Comparison of ENCODE assay signal across 17 cellular contexts in genomic region chr18:14999085-14999975, GRCh38.
DNase-seq lines count a peak whose midpoint lies in the region; ATAC-seq and TF ChIP-seq lines count a peak whose summit lies in the region.
"Had no signal": no experiment of that assay in that cellular context is flagged by ENCODE, and none has a peak within 500 bp of the region (broad histone marks: within the 10 kb centered on the region; RNA-seq: fewer than 3 reads in every experiment).

No MANE protein-coding gene starts in this region.

- WGBS in spleen, 5 donors = 26 to 54% (median 39%) methylated on average over 9 to 105 of the region's 105 CpGs

- no peak overlapping the region for H3K4me3 Mint-ChIP-seq in chondrocyte (ENCODE audit: unreplicated experiment)
- H3K4me3 Mint-ChIP-seq: CD8-positive, alpha-beta memory T cell had no signal

- no peak for TF ChIP-seq POLR2A in spleen (IDR thresholded peaks at IDR 0.05)

- intact Hi-C loops in left colon (cut with DNase I, micrococcal nuclease) = no loop called here
- intact Hi-C loops in spleen (cut with DNase I; ENCODE audit: low total_unique reads) = no loop called here
- intact Hi-C loops in tibial artery (cut with DNase I; ENCODE audit: low total_unique reads) = no loop called here

- no peaks in the 10 kb centered on the region for H3K4me1 Mint-ChIP-seq in chondrocyte (ENCODE audit: low read depth)
- H3K4me1 Mint-ChIP-seq: CD8-positive, alpha-beta memory T cell had no signal

- peaks cover 21% of the 10 kb centered on the region for H3K9me3 Mint-ChIP-seq in chondrocyte (ENCODE audit: low read depth)

- no peak overlapping the region for H3K27ac Mint-ChIP-seq in chondrocyte (ENCODE audit: unreplicated experiment)
- H3K27ac Mint-ChIP-seq: CD8-positive, alpha-beta memory T cell had no signal

- ATAC-seq in left colon (peak; percentile 54), GM19467 (IDR thresholded peaks at IDR 0.05; ENCODE audit: unreplicated experiment) (no peak)
- ATAC-seq: A549 had no signal

- no peaks in the 10 kb centered on the region for H3K27me3 Mint-ChIP-seq in chondrocyte (ENCODE audit: low read depth)
- H3K27me3 Mint-ChIP-seq: CD8-positive, alpha-beta memory T cell had no signal

- H3K36me3 ChIP-seq in spleen (no peaks in the 10 kb centered on the region), brain microvascular endothelial cell (replicated peaks) (no peaks in the 10 kb centered on the region), tibial artery (no peaks in the 10 kb centered on the region)
- H3K36me3 ChIP-seq: BLaER1 treated with 17β-estradiol and CSF1 and Interleukin-3, amounts not matched to agents 10 nM and 100 nM; HAP-1 had no signal

- H3K4me3 ChIP-seq in spleen (no peak overlapping the region), brain microvascular endothelial cell (ENCODE audit: low read depth, low read length) (no peak overlapping the region), tibial artery (no peak overlapping the region)
- H3K4me3 ChIP-seq: A549, HAP-1 had no signal

- H3K4me1 ChIP-seq in spleen (no peaks in the 10 kb centered on the region), tibial artery (no peaks in the 10 kb centered on the region)
- H3K4me1 ChIP-seq: A549; BLaER1 treated with 17β-estradiol and CSF1 and Interleukin-3, amounts not matched to agents 10 nM and 100 nM; HAP-1 had no signal

- in situ Hi-C loops in brain microvascular endothelial cell (cut with HindIII; ENCODE audit: low pct_ligation_motif_present, low sequenced_read_pairs) = no loop called here

- no peaks in the 10 kb centered on the region for H3K36me3 Mint-ChIP-seq in chondrocyte (ENCODE audit: low read depth)
- H3K36me3 Mint-ChIP-seq: CD8-positive, alpha-beta memory T cell had no signal

- H3K27ac ChIP-seq in spleen (no peak overlapping the region), brain microvascular endothelial cell (no peak overlapping the region), tibial artery (no peak overlapping the region)
- H3K27ac ChIP-seq: A549; BLaER1 treated with 17β-estradiol and CSF1 and Interleukin-3, amounts not matched to agents 10 nM and 100 nM; RWPE1 had no signal

- H3K9me3 ChIP-seq in spleen = peaks cover 0 to 72% (median 37%) of the 10 kb centered on the region in 8 donors
- peaks cover 0 to 16% (median 7%) of the 10 kb centered on the region in 3 donors for H3K9me3 ChIP-seq in tibial artery
- H3K9me3 ChIP-seq: A549, HAP-1 had no signal

- no peak for TF ChIP-seq CTCF in chondrocyte (IDR thresholded peaks at IDR 0.05)
- no peak for TF ChIP-seq CTCF in spleen (IDR thresholded peaks at IDR 0.05 in 8 of 11, conservative IDR thresholded peaks at IDR 0.05 in 3 of 11)
- TF ChIP-seq CTCF in brain microvascular endothelial cell (IDR thresholded peaks at IDR 0.05; ENCODE audit: low read depth, low read length, missing control alignments) = no peak
- no peak for TF ChIP-seq CTCF in tibial artery (IDR thresholded peaks at IDR 0.05)

- H3K27me3 ChIP-seq in spleen (replicated peaks in 1 of 7) = no peaks in the 10 kb centered on the region
- H3K27me3 ChIP-seq in brain microvascular endothelial cell (replicated peaks) = no peaks in the 10 kb centered on the region
- H3K27me3 ChIP-seq in tibial artery = peaks cover 0 to 14% of the 10 kb centered on the region in 2 donors
- H3K27me3 ChIP-seq: BLaER1 treated with 17β-estradiol and CSF1 and Interleukin-3, amounts not matched to agents 10 nM and 100 nM had no signal

- DNase-seq in ELF-1 (ENCODE audit: low read depth, low spot score) = peak; percentile 28
- peak; percentile 88 for DNase-seq in chondrocyte (ENCODE audit: low spot score)
- peak in 1 of 2 donors; percentile 43 for DNase-seq in left colon
- DNase-seq in spleen = peak; percentile 58
- DNase-seq in brain microvascular endothelial cell = no peak
- DNase-seq in tibial artery = no peak
- DNase-seq: CD8-positive, alpha-beta memory T cell; DMS79; KBM-7; NCI-H2081 treated with DMSO at 0.1 percent for 48 hours; NCI-H510A; NCI-H774 had no signal

Comparison
In these comparisons a context has a peak if more than half of its experiments do, and no peak if none do; other contexts are left out.
1. DNase-seq: peak in ELF-1 (single experiment), chondrocyte (single experiment) and spleen (single experiment); none in brain microvascular endothelial cell (single experiment) and tibial artery (0 of 2).